In genomic region chr15:62834686-62835279, GRCh38 we compare ENCODE assay signal across 18 cellular contexts.
DNase-seq lines count a peak whose midpoint lies in the region; ATAC-seq and TF ChIP-seq lines count a peak whose summit lies in the region.
"Had no signal": no experiment of that assay in that cellular context is flagged by ENCODE, and none has a peak within 500 bp of the region (broad histone marks: within the 10 kb centered on the region; RNA-seq: fewer than 3 reads in every experiment).

No MANE protein-coding gene starts in this region.

- H3K27ac ChIP-seq in heart left ventricle (peak overlapping the region in 10 of 12 donors; percentile 20 to 84 (median 61)), right cardiac atrium (ENCODE audit: low read length) (no peak overlapping the region), trophoblast cell (ENCODE audit: low read depth, low read length) (peak overlapping the region; percentile 61), Karpas-422 (ENCODE audit: low read length) (no peak overlapping the region)
- no peak overlapping the region for H3K27ac ChIP-seq in CD4-positive, alpha-beta memory T cell (ENCODE audit: low read depth, low read length)
- H3K27ac ChIP-seq: GM23248, PC-9 had no signal

- H3K4me1 ChIP-seq in heart left ventricle (peaks cover 0 to 20% (median 6%) of the 10 kb centered on the region in 12 donors), right cardiac atrium (ENCODE audit: control insufficient read depth, insufficient read depth, low read length) (peaks cover 3% of the 10 kb centered on the region), trophoblast cell (ENCODE audit: control insufficient read depth in 1 of 2, insufficient read depth in 2 of 2, low read length in 2 of 2) (peaks cover 22 to 31% of the 10 kb centered on the region in 2 experiments), Karpas-422 (ENCODE audit: low read length) (no peaks in the 10 kb centered on the region)
- H3K4me1 ChIP-seq in CD4-positive, alpha-beta memory T cell (ENCODE audit: insufficient read depth, low read length), result no peaks in the 10 kb centered on the region

- H2AFZ ChIP-seq in trophoblast cell (ENCODE audit: insufficient read depth, low read length, poor library complexity) (no peak overlapping the region), Karpas-422 (ENCODE audit: low read length) (no peak overlapping the region)
- H2AFZ ChIP-seq: GM23248, PC-9 had no signal

- H2BK120ac ChIP-seq in trophoblast cell (ENCODE audit: insufficient read depth, low read length, poor library complexity), result peak overlapping the region; percentile 67

- no peak for TF ChIP-seq POLR2A in heart left ventricle (IDR thresholded peaks at IDR 0.05)

- 67 to 77% (median 75%) methylated on average over 6 of the region's 6 CpGs for WGBS in heart left ventricle, 4 donors
- 78% methylated on average over 6 of the region's 6 CpGs for WGBS in right cardiac atrium
- no CpG with 5 or more reads among the region's 6 CpGs for WGBS in trophoblast cell (ENCODE audit: extremely low coverage, insufficient coverage, insufficient read length)

- H2AK5ac ChIP-seq in trophoblast cell (ENCODE audit: low read length), result peak overlapping the region; percentile 55

- POLR2A ChIA-PET in CD4-positive, alpha-beta memory T cell (lab: Charles Lee; ENCODE audit: partially characterized antibody), result no interaction called here

- H3K27ac Mint-ChIP-seq in chondrocyte (ENCODE audit: unreplicated experiment), result peak overlapping the region; percentile 36
- H3K27ac Mint-ChIP-seq in CD4-positive, alpha-beta memory T cell, result no peak overlapping the region
- H3K27ac Mint-ChIP-seq: CD8-positive, alpha-beta T cell had no signal

- H3K4me2 ChIP-seq in trophoblast cell (ENCODE audit: low read length), result no peak overlapping the region
- no peak overlapping the region for H3K4me2 ChIP-seq in Karpas-422 (ENCODE audit: low read depth, low read length, poor library complexity, severe bottlenecking)
- H3K4me2 ChIP-seq: PC-9 had no signal

- H3K9me3 Mint-ChIP-seq in chondrocyte (ENCODE audit: low read depth), result no peaks in the 10 kb centered on the region
- no peaks in the 10 kb centered on the region for H3K9me3 Mint-ChIP-seq in CD4-positive, alpha-beta memory T cell
- H3K9me3 Mint-ChIP-seq: CD8-positive, alpha-beta T cell had no signal

- intact Hi-C loops in heart left ventricle (cut with DNase I) (no loop called here), right cardiac atrium (cut with DNase I) (no loop called here), left colon (cut with DNase I, micrococcal nuclease) (no loop called here)
- intact Hi-C loops in CD4-positive, alpha-beta memory T cell (cut with micrococcal nuclease), result no loop called here

- H3K79me2 ChIP-seq in trophoblast cell (ENCODE audit: control insufficient read depth, insufficient read depth, low read length, poor library complexity) (peaks cover 15% of the 10 kb centered on the region), Karpas-422 (ENCODE audit: low read length) (no peaks in the 10 kb centered on the region)

- H3K9me2 ChIP-seq in Karpas-422 (replicated peaks; ENCODE audit: insufficient read depth, low read length), result no peaks in the 10 kb centered on the region

- peaks cover 10% of the 10 kb centered on the region for H3K4me1 Mint-ChIP-seq in chondrocyte (ENCODE audit: low read depth)
- no peaks in the 10 kb centered on the region for H3K4me1 Mint-ChIP-seq in CD4-positive, alpha-beta memory T cell

- H3K27me3 ChIP-seq in heart left ventricle (no peaks in the 10 kb centered on the region), right cardiac atrium (ENCODE audit: control insufficient read depth, insufficient read depth) (no peaks in the 10 kb centered on the region), trophoblast cell (ENCODE audit: insufficient read depth, low read length) (no peaks in the 10 kb centered on the region), Karpas-422 (ENCODE audit: low read length) (no peaks in the 10 kb centered on the region)
- no peaks in the 10 kb centered on the region for H3K27me3 ChIP-seq in CD4-positive, alpha-beta memory T cell (ENCODE audit: insufficient read depth, low read length)

- peak overlapping the region; percentile 84 for H2BK12ac ChIP-seq in trophoblast cell (ENCODE audit: low read length)

- TF ChIP-seq CTCF in heart left ventricle (IDR thresholded peaks at IDR 0.05), result no peak
- no peak for TF ChIP-seq CTCF in chondrocyte (IDR thresholded peaks at IDR 0.05)

- H3K79me1 ChIP-seq in trophoblast cell (ENCODE audit: low read length), result peaks cover 45% of the 10 kb centered on the region

- peak in 1 of 4 donors; percentile 15 for ATAC-seq in heart left ventricle
- no peak for ATAC-seq in right cardiac atrium
- ATAC-seq in left colon, result peak; percentile 94
- ATAC-seq: CD8-positive, alpha-beta T cell; HCT116; K562 had no signal

- H3K4ac ChIP-seq in trophoblast cell (ENCODE audit: low read depth, low read length), result peak overlapping the region; percentile 10

- H3K36me3 ChIP-seq in heart left ventricle (peaks cover 0 to 77% (median 44%) of the 10 kb centered on the region in 9 donors), trophoblast cell (ENCODE audit: control insufficient read depth in 1 of 2, insufficient read depth in 2 of 2, low read length in 2 of 2) (peaks cover 31 to 48% of the 10 kb centered on the region in 2 experiments), Karpas-422 (ENCODE audit: insufficient read depth, low read length) (no peaks in the 10 kb centered on the region)
- no peaks in the 10 kb centered on the region for H3K36me3 ChIP-seq in CD4-positive, alpha-beta memory T cell (ENCODE audit: insufficient read depth, low read length)

- H4K20me1 ChIP-seq in Karpas-422 (ENCODE audit: insufficient read depth, low read depth, low read length), result no peaks in the 10 kb centered on the region

- no peak overlapping the region for H3K4me3 ChIP-seq in heart left ventricle
- H3K4me3 ChIP-seq in right cardiac atrium (ENCODE audit: low read length), result no peak overlapping the region
- no peak overlapping the region for H3K4me3 ChIP-seq in trophoblast cell (ENCODE audit: low read depth, low read length)
- no peak overlapping the region for H3K4me3 ChIP-seq in Karpas-422 (ENCODE audit: low read length)
- H3K4me3 ChIP-seq in CD4-positive, alpha-beta memory T cell (ENCODE audit: low read length in 2 of 2), result no peak overlapping the region
- H3K4me3 ChIP-seq: GM23248, K562, PC-9 had no signal

- H2BK5ac ChIP-seq in trophoblast cell (ENCODE audit: low read depth, low read length, poor library complexity), result peak overlapping the region; percentile 79

- DNase-seq in heart left ventricle, result no peak
- DNase-seq in right cardiac atrium, result no peak
- DNase-seq in chondrocyte (ENCODE audit: low spot score), result no peak
- peak in 1 of 2 donors; percentile 53 for DNase-seq in left colon
- DNase-seq in trophoblast cell, result peak; percentile 64 to 90
- DNase-seq in Karpas-422, result no peak
- no peak for DNase-seq in T1000 (lab: John Stamatoyannopoulos, UW)
- DNase-seq in CD4-positive, alpha-beta memory T cell, result no peak
- DNase-seq: 8988T; CD8-positive, alpha-beta T cell; DMS79; GM23248; NCI-H1436; NCI-H2029 treated with DMSO at 0.1 percent for 48 hours; NCI-H510A treated with DMSO at 0.1 percent for 48 hours had no signal

- peak overlapping the region; percentile 63 for H3K14ac ChIP-seq in trophoblast cell (ENCODE audit: low read length)

- no peak overlapping the region for H3K9ac ChIP-seq in trophoblast cell (ENCODE audit: low read length)
- no peak overlapping the region for H3K9ac ChIP-seq in Karpas-422 (ENCODE audit: low read length)
- H3K9ac ChIP-seq: GM23248 had no signal

- peak overlapping the region; percentile 45 for H3K18ac ChIP-seq in trophoblast cell (ENCODE audit: low read length)

- H4K12ac ChIP-seq in trophoblast cell (ENCODE audit: low read depth, low read length), result no peak overlapping the region

- H4K8ac ChIP-seq in trophoblast cell (ENCODE audit: low read depth, low read length), result peak overlapping the region; percentile 42

- no peaks in the 10 kb centered on the region for H3K9me3 ChIP-seq in heart left ventricle
- no peaks in the 10 kb centered on the region for H3K9me3 ChIP-seq in right cardiac atrium (ENCODE audit: control insufficient read depth, low read length)
- peaks cover 4% of the 10 kb centered on the region for H3K9me3 ChIP-seq in trophoblast cell (ENCODE audit: insufficient read depth, low read depth, low read length)
- H3K9me3 ChIP-seq in Karpas-422 (ENCODE audit: low read length), result no peaks in the 10 kb centered on the region
- H3K9me3 ChIP-seq in CD4-positive, alpha-beta memory T cell (ENCODE audit: control insufficient read depth in 1 of 2, low read length in 2 of 2), result no peaks in the 10 kb centered on the region

- peak overlapping the region; percentile 91 for H4K91ac ChIP-seq in trophoblast cell (ENCODE audit: low read depth, low read length)

- H3K23ac ChIP-seq in trophoblast cell (ENCODE audit: low read length), result no peak overlapping the region

- H3K36me3 Mint-ChIP-seq in chondrocyte (ENCODE audit: low read depth), result peaks cover 14% of the 10 kb centered on the region
- H3K36me3 Mint-ChIP-seq in CD4-positive, alpha-beta memory T cell, result no peaks in the 10 kb centered on the region
- H3K36me3 Mint-ChIP-seq: CD8-positive, alpha-beta T cell had no signal

- no peaks in the 10 kb centered on the region for H3K27me3 Mint-ChIP-seq in chondrocyte (ENCODE audit: low read depth)
- H3K27me3 Mint-ChIP-seq in CD4-positive, alpha-beta memory T cell, result peaks cover 3 to 7% of the 10 kb centered on the region in 2 donors

- no peak overlapping the region for H3K4me3 Mint-ChIP-seq in chondrocyte (ENCODE audit: unreplicated experiment)
- no peak overlapping the region for H3K4me3 Mint-ChIP-seq in CD4-positive, alpha-beta memory T cell
- H3K4me3 Mint-ChIP-seq: CD8-positive, alpha-beta T cell had no signal

- CTCF ChIA-PET in CD4-positive, alpha-beta memory T cell (lab: Charles Lee; ENCODE audit: partially characterized antibody), result no interaction called here

Comparison
In these comparisons a context has a peak if more than half of its experiments do, and no peak if none do; other contexts are left out.
1. H3K27ac ChIP-seq: peak in heart left ventricle (10 of 12) and trophoblast cell (single experiment); none in right cardiac atrium (single experiment), Karpas-422 (single experiment) and CD4-positive, alpha-beta memory T cell (single experiment).
2. DNase-seq: peak in trophoblast cell (2 of 2); none in heart left ventricle (0 of 5), right cardiac atrium (0 of 3), chondrocyte (single experiment), Karpas-422 (single experiment), T1000 (single experiment) and CD4-positive, alpha-beta memory T cell (0 of 5).